21 cellular contexts compared by ENCODE assay signal in the genomic region with DNA sequence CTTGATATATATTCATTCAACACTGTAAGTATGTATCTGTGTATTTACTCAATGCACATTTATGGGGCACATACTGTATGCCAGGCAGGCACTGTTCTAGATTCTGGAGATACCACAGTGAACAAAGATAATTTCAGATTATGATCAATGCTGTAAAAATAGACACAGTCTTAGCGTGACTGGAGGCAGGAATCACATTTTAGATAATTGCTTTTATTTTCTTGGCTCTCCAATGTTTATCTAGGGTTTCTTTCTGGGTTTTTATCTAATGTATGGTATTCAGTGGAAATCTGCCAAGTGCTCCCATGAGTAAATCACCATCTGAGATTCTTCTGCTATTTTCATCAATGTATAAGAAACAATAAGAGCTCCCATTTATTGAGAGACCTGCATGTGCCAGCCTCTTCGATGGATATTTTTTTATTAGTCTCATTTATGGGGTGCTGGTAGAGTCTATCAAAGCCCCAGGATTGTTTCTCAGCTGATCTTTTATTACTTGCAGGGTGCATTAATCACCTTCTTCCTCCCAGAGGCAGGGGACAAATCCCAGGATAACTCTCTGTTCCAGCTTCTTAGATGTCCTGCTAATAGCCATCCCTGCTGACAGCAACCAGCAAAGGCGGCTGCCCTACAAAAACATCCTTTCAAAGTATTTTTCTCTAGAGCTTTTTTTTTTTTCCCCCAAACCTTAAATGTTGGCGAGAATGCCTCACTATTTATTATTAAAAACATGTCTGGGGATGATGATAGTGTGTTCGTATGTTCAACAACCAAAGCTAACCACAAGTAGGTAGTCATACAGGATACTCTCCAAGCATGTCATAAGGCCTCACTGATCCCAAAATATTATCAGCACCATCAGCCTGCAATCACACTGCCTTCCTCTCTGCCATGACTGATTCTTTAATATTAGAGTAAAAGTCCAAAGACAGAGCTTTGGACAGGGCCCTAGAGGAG.
A peak's percentile ranks its signal among the peaks of the same experiment; 100 is the strongest.
DNase-seq lines count a peak whose midpoint lies in the region; FAIRE-seq and TF ChIP-seq lines count a peak whose summit lies in the region.
"Had no signal": no experiment of that assay in that cellular context is flagged by ENCODE, and none has a peak within 500 bp of the region (broad histone marks: within the 10 kb centered on the region; RNA-seq: fewer than 3 reads in every experiment).

No MANE protein-coding gene starts in this region.

- no peaks in the 10 kb centered on the region for H3K27me3 Mint-ChIP-seq in mesothelial cell of epicardium (ENCODE audit: low read depth)

- H3K36me3 ChIP-seq in bronchial epithelial cell (ENCODE audit: control insufficient read depth, insufficient read depth, low read length) (no peaks in the 10 kb centered on the region), transverse colon (no peaks in the 10 kb centered on the region), adrenal gland (replicated peaks in 1 of 2) (no peaks in the 10 kb centered on the region)
- H3K36me3 ChIP-seq: ascending aorta, HAP-1, Peyer's patch had no signal

- no peak overlapping the region for H3K4me3 Mint-ChIP-seq in mesothelial cell of epicardium
- H3K4me3 Mint-ChIP-seq: CD4-positive, alpha-beta memory T cell; effector memory CD8-positive, alpha-beta T cell; naive B cell had no signal

- H3K27ac ChIP-seq in transverse colon (no peak overlapping the region), adrenal gland (no peak overlapping the region)
- H3K27ac ChIP-seq: ascending aorta, Peyer's patch had no signal

- H3K9me3 Mint-ChIP-seq in mesothelial cell of epicardium = peaks cover 6% of the 10 kb centered on the region
- H3K9me3 Mint-ChIP-seq: effector memory CD8-positive, alpha-beta T cell had no signal

- H3K4me1 ChIP-seq in transverse colon (peaks cover 0 to 23% (median 7%) of the 10 kb centered on the region in 4 donors), adrenal gland (replicated peaks in 1 of 2) (peaks cover 0 to 20% of the 10 kb centered on the region in 2 donors)
- H3K4me1 ChIP-seq: ascending aorta, HAP-1, Peyer's patch had no signal

- no peak for TF ChIP-seq EP300 in transverse colon (IDR thresholded peaks at IDR 0.05; ENCODE audit: low read depth)

- H3K27ac Mint-ChIP-seq in mesothelial cell of epicardium = peak overlapping the region; percentile 25
- H3K27ac Mint-ChIP-seq: CD4-positive, alpha-beta memory T cell; effector memory CD8-positive, alpha-beta T cell; naive B cell had no signal

- TF ChIP-seq POLR2A in transverse colon (IDR thresholded peaks at IDR 0.05) = no peak
- TF ChIP-seq POLR2A in adrenal gland (IDR thresholded peaks at IDR 0.05) = no peak

- DNase-seq in AG20443 (ENCODE audit: low spot score) (peak; percentile 51), M059J (ENCODE audit: low read depth) (peak; percentile 81), bronchial epithelial cell (ENCODE audit: low read depth) (peak; percentile 30), mesothelial cell of epicardium (ENCODE audit: low spot score in 2 of 2, unreplicated experiment in 2 of 2) (no peak), transverse colon (no peak), adrenal gland (no peak), HPDE6-E6E7 (ENCODE audit: extremely low spot score) (no peak), GM13977 (ENCODE audit: low spot score) (no peak)
- DNase-seq: activated CD4-positive, alpha-beta T cell treated with anti-CD3 and anti-CD28 coated beads, Interleukin-2, amount 50 U/mL, for 4 hours; CD4-positive, alpha-beta memory T cell; effector memory CD8-positive, alpha-beta T cell; GDM1; naive B cell; NCI-H1092 treated with DMSO at 0.1 percent for 48 hours; NCI-H510A; Peyer's patch; right cardiac atrium; stimulated activated naive CD4-positive, alpha-beta T cell treated with Interleukin-2 at 50 U/mL for 16 hours; T-helper 9 cell had no signal

- H3K27me3 ChIP-seq in bronchial epithelial cell (ENCODE audit: control insufficient read depth, insufficient read depth, low read length) (no peaks in the 10 kb centered on the region), transverse colon (no peaks in the 10 kb centered on the region), adrenal gland (no peaks in the 10 kb centered on the region)
- H3K27me3 ChIP-seq: ascending aorta, Peyer's patch had no signal

- no peaks in the 10 kb centered on the region for H3K9me3 ChIP-seq in transverse colon
- no peaks in the 10 kb centered on the region for H3K9me3 ChIP-seq in adrenal gland (replicated peaks in 1 of 3)
- H3K9me3 ChIP-seq: ascending aorta, HAP-1, Peyer's patch had no signal

- H3K4me3 ChIP-seq in bronchial epithelial cell (ENCODE audit: low read depth, low read length) (no peak overlapping the region), transverse colon (no peak overlapping the region), adrenal gland (no peak overlapping the region)
- H3K4me3 ChIP-seq: ascending aorta, HAP-1, Peyer's patch had no signal

- H3K4me1 Mint-ChIP-seq in mesothelial cell of epicardium = peaks cover 52% of the 10 kb centered on the region
- H3K4me1 Mint-ChIP-seq: CD4-positive, alpha-beta memory T cell; naive B cell had no signal

- no peak for FAIRE-seq in bronchial epithelial cell (lab: Jason Lieb, UNC)

- intact Hi-C loops in transverse colon (cut with DNase I; ENCODE audit: low total_unique reads) (loop anchor here (10.0 kb wide), 1 partner anchor 51 kb away; no protein-coding TSS in a partner anchor), adrenal gland (cut with DNase I) (no loop called here)

- H3K36me3 Mint-ChIP-seq in mesothelial cell of epicardium = no peaks in the 10 kb centered on the region
- H3K36me3 Mint-ChIP-seq: naive B cell had no signal

- in situ Hi-C loops in transverse colon (cut with MboI; ENCODE audit: low pct_ligation_motif_present in 1 of 4, low pct_unique_long_range_greater_than_20kb in 1 of 4, low sequenced_read_pairs in 3 of 4) = no loop called here
- in situ Hi-C loops in GM13977 (cut with MboI; ENCODE audit: low pct_unique_long_range_greater_than_20kb, low sequenced_read_pairs, unreplicated experiment) = no loop called here

- 65 to 71% methylated on average over 4 to 5 of the region's 5 CpGs for WGBS in transverse colon (ENCODE audit: low coverage in 1 of 2), 2 donors
- 67 to 78% (median 73%) methylated on average over 5 of the region's 5 CpGs for WGBS in adrenal gland, 4 donors

- TF ChIP-seq CTCF in bronchial epithelial cell (IDR thresholded peaks at IDR 0.05; ENCODE audit: insufficient read depth, low read length, severe bottlenecking) = no peak
- no peak for TF ChIP-seq CTCF in mesothelial cell of epicardium (IDR thresholded peaks at IDR 0.05; ENCODE audit: unreplicated experiment)
- TF ChIP-seq CTCF in transverse colon (IDR thresholded peaks at IDR 0.05) = no peak
- TF ChIP-seq CTCF in adrenal gland (IDR thresholded peaks at IDR 0.05) = no peak
- TF ChIP-seq CTCF in GM13977 (IDR thresholded peaks at IDR 0.05; ENCODE audit: extremely low read depth, insufficient read depth, missing control alignments) = no peak

Comparison
In these comparisons a context has a peak if more than half of its experiments do, and no peak if none do; other contexts are left out.
1. DNase-seq: peak in AG20443 (single experiment), M059J (single experiment) and bronchial epithelial cell (single experiment); none in mesothelial cell of epicardium (0 of 2), transverse colon (single experiment), adrenal gland (0 of 7), HPDE6-E6E7 (single experiment) and GM13977 (single experiment).